Comparison of ENCODE assay signal across 1 cellular context in genomic region chr20:62395311-62396242, GRCh38.
TF ChIP-seq lines count a peak whose summit lies in the region.

No MANE protein-coding gene starts in this region.

TF ChIP-seq in SK-N-SH treated with all-trans-retinoic acid at 6 μM for 48 hours, 23 proteins besides CTCF, POLR2A, EP300 and RAD21 (continued from another document):
- no peak for TF ChIP-seq TSHZ2 (CRISPR knock-in tag; IDR thresholded peaks at IDR 0.05)
- TF ChIP-seq ZFP3 (CRISPR knock-in tag; IDR thresholded peaks at IDR 0.05) = no peak
- TF ChIP-seq TOX (CRISPR knock-in tag; IDR thresholded peaks at IDR 0.05; ENCODE audit: borderline replicate concordance) = no peak
TF ChIP-seq in SK-N-SH treated with all-trans-retinoic acid at 6 μM for 48 hours: peak in this region for 0.
